Comparison of ENCODE assay signal across 1 cellular context in genomic region chr11:47259178-47259977, GRCh38.
TF ChIP-seq lines count a peak whose summit lies in the region.

No MANE protein-coding gene starts in this region.

TF ChIP-seq in HepG2, 621 proteins besides CTCF, POLR2A, EP300 and RAD21 (continues in another document):
- TF ChIP-seq CREM (IDR thresholded peaks at IDR 0.05), result no peak
- no peak for TF ChIP-seq CREM (CRISPR knock-in tag; IDR thresholded peaks at IDR 0.05)
- no peak for TF ChIP-seq DMTF1 (CRISPR knock-in tag; IDR thresholded peaks at IDR 0.05)
- no peak for TF ChIP-seq ZNF597 (CRISPR knock-in tag; IDR thresholded peaks at IDR 0.05)
- TF ChIP-seq PAX8 (CRISPR knock-in tag; IDR thresholded peaks at IDR 0.05; ENCODE audit: borderline replicate concordance), result no peak
- no peak for TF ChIP-seq DPF2 (CRISPR knock-in tag; IDR thresholded peaks at IDR 0.05; ENCODE audit: borderline replicate concordance, low read depth)
- TF ChIP-seq NFIC (IDR thresholded peaks at IDR 0.05; ENCODE audit: low read length), result no peak
- no peak for TF ChIP-seq RFX3 (CRISPR knock-in tag; IDR thresholded peaks at IDR 0.05)
- TF ChIP-seq ZNF772 (CRISPR knock-in tag; IDR thresholded peaks at IDR 0.05), result no peak
- no peak for TF ChIP-seq TFE3 (CRISPR knock-in tag; IDR thresholded peaks at IDR 0.05)
- TF ChIP-seq TARDBP (CRISPR knock-in tag; IDR thresholded peaks at IDR 0.05), result peak; percentile 31; the same call in 1 of the 2 replicates
- TF ChIP-seq ZNF746 (CRISPR knock-in tag; IDR thresholded peaks at IDR 0.05), result no peak
- no peak for TF ChIP-seq RAD51 (IDR thresholded peaks at IDR 0.05; ENCODE audit: borderline replicate concordance)
- no peak for TF ChIP-seq SIN3B (IDR thresholded peaks at IDR 0.05; ENCODE audit: low read length)
- TF ChIP-seq XRCC5 (optimal IDR thresholded peaks at IDR 0.05; ENCODE audit: low read length), result peak; percentile 51
- 0 out of 2 replicates have a peak, but pooled peaks have one; percentile 26 for TF ChIP-seq ZNF619 (CRISPR knock-in tag; IDR thresholded peaks at IDR 0.05)
- TF ChIP-seq RFXAP (CRISPR knock-in tag; IDR thresholded peaks at IDR 0.05; ENCODE audit: borderline replicate concordance), result peak; percentile 45; the same call in 1 of the 2 replicates
- no peak for TF ChIP-seq GMEB2 (CRISPR knock-in tag; IDR thresholded peaks at IDR 0.05; ENCODE audit: low read depth)
- no peak for TF ChIP-seq ZNF280B (CRISPR knock-in tag; IDR thresholded peaks at IDR 0.05; ENCODE audit: borderline replicate concordance)
- TF ChIP-seq MLLT10 (CRISPR knock-in tag; IDR thresholded peaks at IDR 0.05), result no peak
- TF ChIP-seq HNF1A (IDR thresholded peaks at IDR 0.05; ENCODE audit: low read depth), result no peak
- no peak for TF ChIP-seq HNF1A (CRISPR knock-in tag; IDR thresholded peaks at IDR 0.05; ENCODE audit: borderline replicate concordance)
- TF ChIP-seq IRF9 (CRISPR knock-in tag; IDR thresholded peaks at IDR 0.05; ENCODE audit: borderline replicate concordance), result no peak
- no peak for TF ChIP-seq HNRNPL (IDR thresholded peaks at IDR 0.05; ENCODE audit: low read depth, low read length)
- TF ChIP-seq CSRNP1 (CRISPR knock-in tag; IDR thresholded peaks at IDR 0.05), result no peak
- TF ChIP-seq ZNF614 (CRISPR knock-in tag; IDR thresholded peaks at IDR 0.05; ENCODE audit: borderline replicate concordance), result no peak
- TF ChIP-seq ZBTB7A (CRISPR knock-in tag; IDR thresholded peaks at IDR 0.05), result no peak
- TF ChIP-seq TBX2 (CRISPR knock-in tag; IDR thresholded peaks at IDR 0.05; ENCODE audit: borderline replicate concordance), result no peak
- TF ChIP-seq SKIL (CRISPR knock-in tag; IDR thresholded peaks at IDR 0.05; ENCODE audit: borderline replicate concordance), result no peak
- TF ChIP-seq ATM (IDR thresholded peaks at IDR 0.05; ENCODE audit: borderline replicate concordance), result no peak
- no peak for TF ChIP-seq DDIT3 (CRISPR knock-in tag; IDR thresholded peaks at IDR 0.05)
- TF ChIP-seq FOXO1 (CRISPR knock-in tag; IDR thresholded peaks at IDR 0.05), result 0 out of 2 replicates have a peak, but pooled peaks have one; percentile 12
- no peak for TF ChIP-seq GABPB1 (CRISPR knock-in tag; IDR thresholded peaks at IDR 0.05)
- TF ChIP-seq ARID5B (CRISPR knock-in tag; IDR thresholded peaks at IDR 0.05), result peak; percentile 17; the same call in 1 of the 2 replicates
- TF ChIP-seq MIXL1 (CRISPR knock-in tag; IDR thresholded peaks at IDR 0.05), result no peak
- TF ChIP-seq HNRNPK (IDR thresholded peaks at IDR 0.05; ENCODE audit: low read depth, low read length, poor library complexity, severe bottlenecking), result no peak
- TF ChIP-seq PPARG (CRISPR knock-in tag; conservative IDR thresholded peaks at IDR 0.05), result peak; percentile 45; the same call in 1 of the 2 replicates
- TF ChIP-seq ZNF672 (CRISPR knock-in tag; IDR thresholded peaks at IDR 0.05), result no peak
